ENCODE assay signal across 9 cellular contexts in genomic region chr7:155665957-155666287, GRCh38. TPM values are rescaled to one million over a fixed set of nuclear protein-coding genes. Genes with fewer than 3 reads are reported as not detected.
DNase-seq lines count a peak whose midpoint lies in the region; ATAC-seq, FAIRE-seq and TF ChIP-seq lines count a peak whose summit lies in the region.
"Had no signal": no experiment of that assay in that cellular context is flagged by ENCODE, and none has a peak within 500 bp of the region (broad histone marks: within the 10 kb centered on the region; RNA-seq: fewer than 3 reads in every experiment).

No MANE protein-coding gene starts in this region.

- H3K27ac ChIP-seq in endothelial cell of umbilical vein (ENCODE audit: insufficient read depth, low read depth, low read length) = peak overlapping the region; percentile 35
- H3K27ac ChIP-seq in tibial artery = no peak overlapping the region
- H3K27ac ChIP-seq: WERI-Rb-1 had no signal

- peaks cover 88% of the 10 kb centered on the region for H3K79me2 ChIP-seq in endothelial cell of umbilical vein (ENCODE audit: control insufficient read depth, insufficient read depth, low read length)

- no peak for ATAC-seq in HG03439 (IDR thresholded peaks at IDR 0.05; ENCODE audit: unreplicated experiment)

- H3K4me3 ChIP-seq in endothelial cell of umbilical vein (replicated peaks in 1 of 3; ENCODE audit: insufficient read depth in 1 of 3, low read depth in 1 of 3, low read length in 3 of 3) (no peak overlapping the region), tibial artery (no peak overlapping the region)

- H3K27me3 ChIP-seq in endothelial cell of umbilical vein (ENCODE audit: control insufficient read depth in 2 of 2, insufficient read depth in 2 of 2, low read length in 2 of 2) (no peaks in the 10 kb centered on the region), tibial artery (no peaks in the 10 kb centered on the region)

- peak; percentile 80 for FAIRE-seq in endothelial cell of umbilical vein (lab: Jason Lieb, UNC)

- no TSS peak for BruUV-seq in endothelial cell of umbilical vein (replicated peaks; lab: Mats Ljungman, UMichigan)

- H3K4me2 ChIP-seq in endothelial cell of umbilical vein (ENCODE audit: insufficient read depth, low read length) = no peak overlapping the region

- H3K4me1 ChIP-seq in endothelial cell of umbilical vein (ENCODE audit: control insufficient read depth, extremely low read depth, insufficient read depth, low read length) = peaks cover 22% of the 10 kb centered on the region
- H3K4me1 ChIP-seq in tibial artery = peaks cover 0 to 45% (median 13%) of the 10 kb centered on the region in 4 donors

- no peaks in the 10 kb centered on the region for H3K9me1 ChIP-seq in endothelial cell of umbilical vein (replicated peaks; ENCODE audit: control insufficient read depth, extremely low read depth, insufficient read depth, low read length)

- TF ChIP-seq POLR2A in endothelial cell of umbilical vein (IDR thresholded peaks at IDR 0.05; ENCODE audit: low read depth, low read length) = no peak

- CTCF ChIA-PET in endothelial cell of umbilical vein (lab: Charles Lee) = interaction anchor here (0.7 to 1.7 kb wide), 6 partner anchors 9 to 739 kb away, joined by 3 to 15 read pairs (median 3); no protein-coding TSS in a partner anchor

- no peak for TF ChIP-seq CTCF in endothelial cell of umbilical vein (IDR thresholded peaks at IDR 0.05; ENCODE audit: extremely low read depth in 1 of 2, insufficient read depth in 1 of 2, low read depth in 1 of 2, low read length in 2 of 2)
- TF ChIP-seq CTCF in tibial artery (IDR thresholded peaks at IDR 0.05) = no peak

- H4K20me1 ChIP-seq in endothelial cell of umbilical vein (replicated peaks; ENCODE audit: control insufficient read depth, extremely low read depth, insufficient read depth, low read length) = peaks cover 9% of the 10 kb centered on the region

- intact Hi-C loops in endothelial cell of umbilical vein (cut with micrococcal nuclease) (loop anchor here (2.0 kb wide), 1 partner anchor 21 kb away; the partner anchor contains the start of gene RBM33), tibial artery (cut with DNase I; ENCODE audit: low total_unique reads) (no loop called here)

- dilution Hi-C loops in endothelial cell of umbilical vein (cut with MboI; ENCODE audit: extremely low pct_ligation_motif_present, low sequenced_read_pairs) = no loop called here

- H3K9me3 ChIP-seq in endothelial cell of umbilical vein (replicated peaks; ENCODE audit: control insufficient read depth, insufficient read depth, low read length) = no peaks in the 10 kb centered on the region
- H3K9me3 ChIP-seq in tibial artery = no peaks in the 10 kb centered on the region

- H2AFZ ChIP-seq in endothelial cell of umbilical vein (ENCODE audit: low read depth, low read length) = no peak overlapping the region

- H3K9ac ChIP-seq in endothelial cell of umbilical vein (replicated peaks; ENCODE audit: extremely low read depth, insufficient read depth, low read length) = no peak overlapping the region

- H3K36me3 ChIP-seq in endothelial cell of umbilical vein (ENCODE audit: control insufficient read depth in 2 of 2, extremely low read depth in 1 of 2, insufficient read depth in 2 of 2, low read length in 2 of 2) (peaks cover 0 to 2% of the 10 kb centered on the region in 2 experiments), tibial artery (peaks cover 0 to 8% (median 8%) of the 10 kb centered on the region in 3 donors)

- DNase-seq in GM04503 (ENCODE audit: low read depth) (peak; percentile 72), OCI-M1 (lab: John Stamatoyannopoulos, UW) (peak; percentile 9), endothelial cell of umbilical vein (ENCODE audit: low read depth, low spot score) (peak; percentile 66), renal cortical epithelial cell (ENCODE audit: low read depth) (peak; percentile 95), tibial artery (no peak)
- no peak for DNase-seq in stimulated activated CD4-positive, alpha-beta T cell treated with anti-CD3 and anti-CD28 coated beads, Interleukin-2, amount 100 ng/mL, for 24 hours
- DNase-seq: mesendoderm, WERI-Rb-1 had no signal

- POLR2A ChIA-PET in endothelial cell of umbilical vein (lab: Charles Lee) = no interaction called here

TF ChIP-seq in endothelial cell of umbilical vein, 7 proteins besides CTCF, POLR2A, EP300 and RAD21:
- no peak for TF ChIP-seq POLR2AphosphoS5 (IDR thresholded peaks at IDR 0.05; ENCODE audit: insufficient read depth, low read depth, low read length)
- TF ChIP-seq GATA2 (IDR thresholded peaks at IDR 0.05; ENCODE audit: insufficient read depth, insufficient read length, low read depth, low read length) = no peak
- TF ChIP-seq MYC (IDR thresholded peaks at IDR 0.05; ENCODE audit: low read depth, low read length) = no peak
- no peak for TF ChIP-seq EZH2 (IDR thresholded peaks at IDR 0.05; ENCODE audit: borderline replicate concordance, low read depth, low read length, severe bottlenecking)
- peak; percentile 73 for TF ChIP-seq JUN (IDR thresholded peaks at IDR 0.05; ENCODE audit: borderline replicate concordance, insufficient read depth, insufficient read length, low read depth)
- TF ChIP-seq, protein P1, sequence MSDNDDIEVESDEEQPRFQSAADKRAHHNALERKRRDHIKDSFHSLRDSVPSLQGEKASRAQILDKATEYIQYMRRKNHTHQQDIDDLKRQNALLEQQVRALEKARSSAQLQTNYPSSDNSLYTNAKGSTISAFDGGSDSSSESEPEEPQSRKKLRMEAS (IDR thresholded peaks at IDR 0.05; ENCODE audit: insufficient read depth, insufficient read length) = peak; percentile 3
- TF ChIP-seq FOS (IDR thresholded peaks at IDR 0.05; ENCODE audit: borderline replicate concordance, insufficient read depth, low read length) = peak; percentile 85
TF ChIP-seq in endothelial cell of umbilical vein: peak in this region for 3.

RNA-seq across cellular contexts. Expression of gene RBM33, which starts 21.5 kb away (rescaled TPM):
- total RNA-seq in endothelial cell of umbilical vein = 62.9 and 68.2 TPM in 2 replicates
- polyA plus RNA-seq in endothelial cell of umbilical vein = 16.2 and 18.1 TPM in 2 replicates
- 7.1 and 8.3 TPM in 2 replicates for polyA plus RNA-seq in endothelial cell of umbilical vein (2011; cell fraction: cytosol; rRNA removed)
- 70.0 and 70.8 TPM in 2 replicates for polyA plus RNA-seq in endothelial cell of umbilical vein (2011; cell fraction: nucleus; rRNA removed)
- polyA plus RNA-seq in endothelial cell of umbilical vein (2012) = 18.0 and 18.1 TPM in 2 replicates
- polyA minus RNA-seq in endothelial cell of umbilical vein = 27.9 TPM in 2 replicates
- 24.6 TPM for polyA minus RNA-seq in endothelial cell of umbilical vein (2011; cell fraction: cytosol; rRNA and poly(A)+ RNA removed)
- 77.2 and 93.3 TPM in 2 replicates for polyA minus RNA-seq in endothelial cell of umbilical vein (2011; cell fraction: nucleus; rRNA and poly(A)+ RNA removed)
- 12.9 and 47.3 TPM in 2 replicates for total RNA-seq in renal cortical epithelial cell

Comparison
In these comparisons a context has a peak if more than half of its experiments do, and no peak if none do; other contexts are left out.
1. DNase-seq: peak in GM04503 (single experiment), OCI-M1 (single experiment), endothelial cell of umbilical vein (single experiment) and renal cortical epithelial cell (single experiment); none in stimulated activated CD4-positive, alpha-beta T cell treated with anti-CD3 and anti-CD28 coated beads, Interleukin-2, amount 100 ng/mL, for 24 hours (0 of 2) and tibial artery (0 of 2).